ENCODE assay signal across 8 cellular contexts in the genomic region with DNA sequence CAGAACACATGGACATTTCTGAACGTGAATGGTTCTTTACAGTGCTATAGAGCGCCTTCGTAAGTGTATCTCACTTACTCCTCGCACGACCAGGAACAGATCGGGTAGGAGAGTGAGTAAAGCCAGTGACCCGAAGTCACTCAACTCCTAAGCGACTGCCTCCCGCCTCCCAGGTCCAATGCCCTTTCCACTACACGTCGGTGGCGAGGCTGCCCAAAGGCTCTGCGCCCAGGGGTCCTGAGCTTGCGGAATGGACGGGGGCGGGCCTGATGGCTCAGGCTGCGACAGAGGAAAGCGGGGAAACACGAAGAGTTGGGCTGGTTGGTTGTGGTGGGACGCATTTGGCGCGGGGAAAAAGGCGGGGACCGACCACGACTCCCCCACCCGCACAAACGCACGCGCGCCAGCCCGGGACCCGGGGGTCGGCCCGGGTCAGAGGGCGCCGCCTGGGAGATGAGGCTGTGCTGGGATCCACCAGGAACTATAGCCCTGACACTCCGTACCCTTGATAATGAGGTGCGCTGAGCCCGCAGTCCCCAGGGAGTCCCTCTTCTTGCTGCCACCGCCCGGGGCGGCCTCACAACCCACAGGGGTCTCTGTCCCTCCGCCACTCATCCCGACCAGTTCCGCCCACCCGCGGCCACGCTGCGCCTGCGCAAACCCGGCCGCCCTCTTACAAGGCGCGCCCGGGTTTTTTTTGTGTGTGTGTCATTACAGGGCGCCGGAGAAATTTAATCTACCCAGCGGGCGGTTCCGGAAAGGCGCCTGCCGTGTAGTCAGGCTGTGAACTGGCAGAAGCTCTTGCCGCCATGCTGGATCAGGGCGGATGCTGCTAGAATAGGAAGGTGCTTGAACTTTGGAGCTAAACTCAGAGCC. TPM values are rescaled to one million over a fixed set of nuclear protein-coding genes. Genes with fewer than 3 reads are reported as not detected.
DNase-seq lines count a peak whose midpoint lies in the region; ATAC-seq and TF ChIP-seq lines count a peak whose summit lies in the region.

Gene BLOC1S5, minus strand, starts transcription at position 628 of the 876 bp plus-strand sequence. Its CDS starts 13 bp downstream, at position 615.

- no peaks in the 10 kb centered on the region for H3K9me3 ChIP-seq in mucosa of descending colon

- H3K36me3 Mint-ChIP-seq in IgD-negative memory B cell, result peaks cover 3% of the 10 kb centered on the region

- peak within 1 kb of the TSS; percentile 74 for H3K4me3 ChIP-seq in mucosa of descending colon

- peak within 1 kb of the TSS; percentile 91 to 97 (median 96) for H3K4me3 Mint-ChIP-seq in IgD-negative memory B cell

- peaks cover 5% of the 10 kb centered on the region for H3K36me3 ChIP-seq in mucosa of descending colon (ENCODE audit: low read depth)

- no peaks in the 10 kb centered on the region for H3K27me3 Mint-ChIP-seq in IgD-negative memory B cell

- peak within 1 kb of the TSS; percentile 96 to 97 (median 96) for H3K27ac Mint-ChIP-seq in IgD-negative memory B cell

- ATAC-seq in GM21529 (IDR thresholded peaks at IDR 0.05; ENCODE audit: unreplicated experiment) (peak; percentile 82), mucosa of descending colon (peak; percentile 98)

- H3K4me1 Mint-ChIP-seq in IgD-negative memory B cell, result peaks cover 16 to 24% (median 20%) of the 10 kb centered on the region in 3 donors

- H3K9me3 Mint-ChIP-seq in IgD-negative memory B cell, result no peaks in the 10 kb centered on the region

- peak within 1 kb of the TSS; percentile 60 for H3K27ac ChIP-seq in epithelial cell of prostate

- intact Hi-C loops in mucosa of descending colon (cut with DNase I, micrococcal nuclease), result no loop called here

- DNase-seq in DMS114 treated with DMSO at 0.1 percent for 48 hours (lab: John Stamatoyannopoulos, UW; ENCODE audit: unreplicated experiment), result peak; percentile 98
- peak; percentile 92 for DNase-seq in OCI-M2 (lab: John Stamatoyannopoulos, UW; ENCODE audit: unreplicated experiment)
- DNase-seq in activated T-cell treated with anti-CD3 and anti-CD28 coated beads for 4 hours, result peak; percentile 98
- DNase-seq in epithelial cell of prostate (ENCODE audit: low read depth, low spot score), result peak; percentile 73
- peak; percentile 96 to 99 (median 97) for DNase-seq in mucosa of descending colon
- peak; percentile 98 for DNase-seq in stimulated activated CD8-positive, alpha-beta memory T cell treated with anti-CD3 and anti-CD28 coated beads, Interleukin-4, amount 100 ng/mL, for 24 hours (ENCODE audit: low read depth)

- no peak for TF ChIP-seq CTCF in mucosa of descending colon (IDR thresholded peaks at IDR 0.05)

- H3K4me1 ChIP-seq in mucosa of descending colon (ENCODE audit: low read depth), result peaks cover 11% of the 10 kb centered on the region

RNA-seq across cellular contexts. Expression of gene BLOC1S5, which starts in this region (rescaled TPM):
- polyA plus RNA-seq in IgD-negative memory B cell, result 29.5 TPM
- total RNA-seq in mucosa of descending colon, result 10 to 100 TPM; 11.8 to 13.8 (median 12.2) TPM

Comparison
In these comparisons a context has a peak if more than half of its experiments do, and no peak if none do; other contexts are left out.
1. Peak in every context shown above with its lines: DNase-seq, ATAC-seq, H3K4me3 ChIP-seq and H3K27ac ChIP-seq.